In the genomic region with DNA sequence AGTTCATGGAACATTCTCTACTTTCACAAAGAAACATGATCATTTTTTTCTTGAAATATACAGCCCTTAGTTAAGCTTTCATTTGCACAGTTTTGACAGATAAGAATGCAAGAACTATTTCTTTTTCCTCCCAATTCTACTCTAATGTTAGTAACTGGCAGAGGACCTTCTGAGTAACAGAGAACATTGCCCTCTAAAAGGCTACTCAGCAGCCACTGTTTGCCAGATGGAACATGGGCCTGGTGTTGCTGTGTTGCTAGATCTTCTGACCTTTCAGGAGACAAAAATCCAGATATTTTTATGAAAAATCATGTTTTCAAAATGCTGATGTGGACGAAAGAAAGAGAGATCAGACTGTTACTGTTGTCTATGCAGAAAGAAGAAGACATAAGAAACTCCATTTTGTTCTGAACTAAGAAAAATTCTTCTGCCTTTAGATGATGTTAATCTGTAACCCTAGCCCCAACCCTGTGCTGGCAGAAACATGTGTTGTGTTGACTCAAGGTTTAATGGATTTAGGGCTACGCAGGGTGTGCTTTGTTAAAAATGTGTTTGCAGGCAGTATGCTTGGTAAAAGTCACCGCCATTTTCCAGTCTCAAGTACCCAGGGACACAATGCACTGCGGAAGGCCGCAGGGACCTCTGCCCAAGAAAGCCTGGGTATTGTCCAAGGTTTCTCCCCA, we compare ENCODE assay signal across 1 cellular context.
TF ChIP-seq lines count a peak whose summit lies in the region.

No MANE protein-coding gene starts in this region.

TF ChIP-seq in HepG2, 621 proteins besides CTCF, POLR2A, EP300 and RAD21 (continued from another document and continues in another):
- TF ChIP-seq MTERF4 (CRISPR knock-in tag; IDR thresholded peaks at IDR 0.05) (no peak), FOXP1 (IDR thresholded peaks at IDR 0.05) (no peak), FOXP1 (CRISPR knock-in tag; IDR thresholded peaks at IDR 0.05) (no peak), PAF1 (CRISPR knock-in tag; IDR thresholded peaks at IDR 0.05) (no peak), ZNF274 (CRISPR knock-in tag; IDR thresholded peaks at IDR 0.05) (no peak), ZNF878 (CRISPR knock-in tag; IDR thresholded peaks at IDR 0.05) (0 out of 2 replicates have a peak, but pooled peaks have one; percentile 21), ZBTB21 (CRISPR knock-in tag; IDR thresholded peaks at IDR 0.05) (no peak), GPN1 (CRISPR knock-in tag; IDR thresholded peaks at IDR 0.05; ENCODE audit: borderline replicate concordance) (no peak), RORA (CRISPR knock-in tag; IDR thresholded peaks at IDR 0.05) (no peak), TCF7 (IDR thresholded peaks at IDR 0.05; ENCODE audit: low read depth) (no peak), ZFY (CRISPR knock-in tag; IDR thresholded peaks at IDR 0.05) (no peak), MAFK (conservative IDR thresholded peaks at IDR 0.05 in 1 of 2, IDR thresholded peaks at IDR 0.05 in 1 of 2; ENCODE audit: low read length in 2 of 2) (peak in 1 of 2 experiments; percentile 27; a peak in 1 of 4 replicates), MYC (CRISPR knock-in tag; IDR thresholded peaks at IDR 0.05; ENCODE audit: borderline replicate concordance) (no peak), DNMT1 (CRISPR knock-in tag; IDR thresholded peaks at IDR 0.05) (no peak), YY1 (IDR thresholded peaks at IDR 0.05; ENCODE audit: insufficient read depth, insufficient replicate concordance, low read depth, low read length) (peak; percentile 38), THYN1 (CRISPR knock-in tag; IDR thresholded peaks at IDR 0.05; ENCODE audit: borderline replicate concordance, low read depth) (0 out of 2 replicates have a peak, but pooled peaks have one; percentile 42), PAWR (CRISPR knock-in tag; IDR thresholded peaks at IDR 0.05; ENCODE audit: borderline replicate concordance) (no peak), ZNF790 (CRISPR knock-in tag; IDR thresholded peaks at IDR 0.05; ENCODE audit: borderline replicate concordance) (no peak), BRD4 (CRISPR knock-in tag; IDR thresholded peaks at IDR 0.05) (peak; percentile 84), SP1 (IDR thresholded peaks at IDR 0.05) (no peak), SP1 (CRISPR knock-in tag; IDR thresholded peaks at IDR 0.05) (no peak), IRX3 (CRISPR knock-in tag; IDR thresholded peaks at IDR 0.05; ENCODE audit: borderline replicate concordance, low read depth) (no peak), ZNF879 (CRISPR knock-in tag; IDR thresholded peaks at IDR 0.05) (no peak), REL (CRISPR knock-in tag; conservative IDR thresholded peaks at IDR 0.05) (no peak), AFF4 (CRISPR knock-in tag; IDR thresholded peaks at IDR 0.05) (no peak), MYNN (CRISPR knock-in tag; IDR thresholded peaks at IDR 0.05; ENCODE audit: low read depth) (no peak), ZSCAN29 (CRISPR knock-in tag; conservative IDR thresholded peaks at IDR 0.05) (0 out of 2 replicates have a peak, but pooled peaks have one; percentile 66), RFX3 (CRISPR knock-in tag; IDR thresholded peaks at IDR 0.05) (no peak), ISL2 (CRISPR knock-in tag; IDR thresholded peaks at IDR 0.05) (no peak; the same call in 1 of the 2 replicates), ZNF382 (CRISPR knock-in tag; IDR thresholded peaks at IDR 0.05; ENCODE audit: borderline replicate concordance) (no peak), HDAC2 (CRISPR knock-in tag; IDR thresholded peaks at IDR 0.05) (0 out of 2 replicates have a peak, but pooled peaks have one; percentile 24), SALL1 (CRISPR knock-in tag; IDR thresholded peaks at IDR 0.05) (peak; percentile 13; the same call in 1 of the 2 replicates), ZNF235 (CRISPR knock-in tag; IDR thresholded peaks at IDR 0.05; ENCODE audit: borderline replicate concordance) (0 out of 2 replicates have a peak, but pooled peaks have one; percentile 5), MEIS1 (CRISPR knock-in tag; IDR thresholded peaks at IDR 0.05; ENCODE audit: borderline replicate concordance) (no peak), ZNF383 (CRISPR knock-in tag; IDR thresholded peaks at IDR 0.05; ENCODE audit: borderline replicate concordance) (no peak)
- TF ChIP-seq, protein P1, sequence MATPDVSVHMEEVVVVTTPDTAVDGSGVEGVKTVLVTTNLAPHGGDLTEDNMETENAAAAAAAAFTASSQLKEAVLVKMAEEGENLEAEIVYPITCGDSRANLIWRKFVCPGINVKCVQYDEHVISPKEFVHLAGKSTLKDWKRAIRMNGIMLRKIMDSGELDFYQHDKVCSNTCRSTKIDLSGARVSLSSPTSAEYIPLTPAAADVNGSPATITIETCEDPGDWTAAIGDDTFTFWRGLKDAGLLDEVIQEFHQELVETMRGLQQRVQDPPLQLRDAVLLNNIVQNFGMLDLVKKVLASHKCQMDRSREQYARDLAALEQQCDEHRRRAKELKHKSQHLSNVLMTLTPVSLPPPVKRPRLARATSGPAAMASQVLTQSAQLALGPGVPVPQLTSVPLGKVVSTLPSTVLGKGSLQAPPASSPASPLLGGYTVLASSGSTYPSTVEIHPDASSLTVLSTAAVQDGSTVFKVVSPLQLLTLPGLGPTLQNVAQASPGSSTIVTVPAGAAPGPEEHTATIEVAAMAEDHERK (CRISPR knock-in tag; IDR thresholded peaks at IDR 0.05; ENCODE audit: low read depth): no peak
- TF ChIP-seq, protein P2, sequence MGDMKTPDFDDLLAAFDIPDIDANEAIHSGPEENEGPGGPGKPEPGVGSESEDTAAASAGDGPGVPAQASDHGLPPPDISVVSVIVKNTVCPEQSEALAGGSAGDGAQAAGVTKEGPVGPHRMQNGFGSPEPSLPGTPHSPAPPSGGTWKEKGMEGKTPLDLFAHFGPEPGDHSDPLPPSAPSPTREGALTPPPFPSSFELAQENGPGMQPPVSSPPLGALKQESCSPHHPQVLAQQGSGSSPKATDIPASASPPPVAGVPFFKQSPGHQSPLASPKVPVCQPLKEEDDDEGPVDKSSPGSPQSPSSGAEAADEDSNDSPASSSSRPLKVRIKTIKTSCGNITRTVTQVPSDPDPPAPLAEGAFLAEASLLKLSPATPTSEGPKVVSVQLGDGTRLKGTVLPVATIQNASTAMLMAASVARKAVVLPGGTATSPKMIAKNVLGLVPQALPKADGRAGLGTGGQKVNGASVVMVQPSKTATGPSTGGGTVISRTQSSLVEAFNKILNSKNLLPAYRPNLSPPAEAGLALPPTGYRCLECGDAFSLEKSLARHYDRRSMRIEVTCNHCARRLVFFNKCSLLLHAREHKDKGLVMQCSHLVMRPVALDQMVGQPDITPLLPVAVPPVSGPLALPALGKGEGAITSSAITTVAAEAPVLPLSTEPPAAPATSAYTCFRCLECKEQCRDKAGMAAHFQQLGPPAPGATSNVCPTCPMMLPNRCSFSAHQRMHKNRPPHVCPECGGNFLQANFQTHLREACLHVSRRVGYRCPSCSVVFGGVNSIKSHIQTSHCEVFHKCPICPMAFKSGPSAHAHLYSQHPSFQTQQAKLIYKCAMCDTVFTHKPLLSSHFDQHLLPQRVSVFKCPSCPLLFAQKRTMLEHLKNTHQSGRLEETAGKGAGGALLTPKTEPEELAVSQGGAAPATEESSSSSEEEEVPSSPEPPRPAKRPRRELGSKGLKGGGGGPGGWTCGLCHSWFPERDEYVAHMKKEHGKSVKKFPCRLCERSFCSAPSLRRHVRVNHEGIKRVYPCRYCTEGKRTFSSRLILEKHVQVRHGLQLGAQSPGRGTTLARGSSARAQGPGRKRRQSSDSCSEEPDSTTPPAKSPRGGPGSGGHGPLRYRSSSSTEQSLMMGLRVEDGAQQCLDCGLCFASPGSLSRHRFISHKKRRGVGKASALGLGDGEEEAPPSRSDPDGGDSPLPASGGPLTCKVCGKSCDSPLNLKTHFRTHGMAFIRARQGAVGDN (CRISPR knock-in tag; IDR thresholded peaks at IDR 0.05): 0 out of 2 replicates have a peak, but pooled peaks have one; percentile 30
- TF ChIP-seq, protein P3, sequence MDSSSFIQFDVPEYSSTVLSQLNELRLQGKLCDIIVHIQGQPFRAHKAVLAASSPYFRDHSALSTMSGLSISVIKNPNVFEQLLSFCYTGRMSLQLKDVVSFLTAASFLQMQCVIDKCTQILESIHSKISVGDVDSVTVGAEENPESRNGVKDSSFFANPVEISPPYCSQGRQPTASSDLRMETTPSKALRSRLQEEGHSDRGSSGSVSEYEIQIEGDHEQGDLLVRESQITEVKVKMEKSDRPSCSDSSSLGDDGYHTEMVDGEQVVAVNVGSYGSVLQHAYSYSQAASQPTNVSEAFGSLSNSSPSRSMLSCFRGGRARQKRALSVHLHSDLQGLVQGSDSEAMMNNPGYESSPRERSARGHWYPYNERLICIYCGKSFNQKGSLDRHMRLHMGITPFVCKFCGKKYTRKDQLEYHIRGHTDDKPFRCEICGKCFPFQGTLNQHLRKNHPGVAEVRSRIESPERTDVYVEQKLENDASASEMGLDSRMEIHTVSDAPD (CRISPR knock-in tag; IDR thresholded peaks at IDR 0.05): peak; percentile 49; the same call in 1 of the 2 replicates
- TF ChIP-seq, protein P4, sequence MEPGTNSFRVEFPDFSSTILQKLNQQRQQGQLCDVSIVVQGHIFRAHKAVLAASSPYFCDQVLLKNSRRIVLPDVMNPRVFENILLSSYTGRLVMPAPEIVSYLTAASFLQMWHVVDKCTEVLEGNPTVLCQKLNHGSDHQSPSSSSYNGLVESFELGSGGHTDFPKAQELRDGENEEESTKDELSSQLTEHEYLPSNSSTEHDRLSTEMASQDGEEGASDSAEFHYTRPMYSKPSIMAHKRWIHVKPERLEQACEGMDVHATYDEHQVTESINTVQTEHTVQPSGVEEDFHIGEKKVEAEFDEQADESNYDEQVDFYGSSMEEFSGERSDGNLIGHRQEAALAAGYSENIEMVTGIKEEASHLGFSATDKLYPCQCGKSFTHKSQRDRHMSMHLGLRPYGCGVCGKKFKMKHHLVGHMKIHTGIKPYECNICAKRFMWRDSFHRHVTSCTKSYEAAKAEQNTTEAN (CRISPR knock-in tag; conservative IDR thresholded peaks at IDR 0.05): no peak
- TF ChIP-seq, protein P5, sequence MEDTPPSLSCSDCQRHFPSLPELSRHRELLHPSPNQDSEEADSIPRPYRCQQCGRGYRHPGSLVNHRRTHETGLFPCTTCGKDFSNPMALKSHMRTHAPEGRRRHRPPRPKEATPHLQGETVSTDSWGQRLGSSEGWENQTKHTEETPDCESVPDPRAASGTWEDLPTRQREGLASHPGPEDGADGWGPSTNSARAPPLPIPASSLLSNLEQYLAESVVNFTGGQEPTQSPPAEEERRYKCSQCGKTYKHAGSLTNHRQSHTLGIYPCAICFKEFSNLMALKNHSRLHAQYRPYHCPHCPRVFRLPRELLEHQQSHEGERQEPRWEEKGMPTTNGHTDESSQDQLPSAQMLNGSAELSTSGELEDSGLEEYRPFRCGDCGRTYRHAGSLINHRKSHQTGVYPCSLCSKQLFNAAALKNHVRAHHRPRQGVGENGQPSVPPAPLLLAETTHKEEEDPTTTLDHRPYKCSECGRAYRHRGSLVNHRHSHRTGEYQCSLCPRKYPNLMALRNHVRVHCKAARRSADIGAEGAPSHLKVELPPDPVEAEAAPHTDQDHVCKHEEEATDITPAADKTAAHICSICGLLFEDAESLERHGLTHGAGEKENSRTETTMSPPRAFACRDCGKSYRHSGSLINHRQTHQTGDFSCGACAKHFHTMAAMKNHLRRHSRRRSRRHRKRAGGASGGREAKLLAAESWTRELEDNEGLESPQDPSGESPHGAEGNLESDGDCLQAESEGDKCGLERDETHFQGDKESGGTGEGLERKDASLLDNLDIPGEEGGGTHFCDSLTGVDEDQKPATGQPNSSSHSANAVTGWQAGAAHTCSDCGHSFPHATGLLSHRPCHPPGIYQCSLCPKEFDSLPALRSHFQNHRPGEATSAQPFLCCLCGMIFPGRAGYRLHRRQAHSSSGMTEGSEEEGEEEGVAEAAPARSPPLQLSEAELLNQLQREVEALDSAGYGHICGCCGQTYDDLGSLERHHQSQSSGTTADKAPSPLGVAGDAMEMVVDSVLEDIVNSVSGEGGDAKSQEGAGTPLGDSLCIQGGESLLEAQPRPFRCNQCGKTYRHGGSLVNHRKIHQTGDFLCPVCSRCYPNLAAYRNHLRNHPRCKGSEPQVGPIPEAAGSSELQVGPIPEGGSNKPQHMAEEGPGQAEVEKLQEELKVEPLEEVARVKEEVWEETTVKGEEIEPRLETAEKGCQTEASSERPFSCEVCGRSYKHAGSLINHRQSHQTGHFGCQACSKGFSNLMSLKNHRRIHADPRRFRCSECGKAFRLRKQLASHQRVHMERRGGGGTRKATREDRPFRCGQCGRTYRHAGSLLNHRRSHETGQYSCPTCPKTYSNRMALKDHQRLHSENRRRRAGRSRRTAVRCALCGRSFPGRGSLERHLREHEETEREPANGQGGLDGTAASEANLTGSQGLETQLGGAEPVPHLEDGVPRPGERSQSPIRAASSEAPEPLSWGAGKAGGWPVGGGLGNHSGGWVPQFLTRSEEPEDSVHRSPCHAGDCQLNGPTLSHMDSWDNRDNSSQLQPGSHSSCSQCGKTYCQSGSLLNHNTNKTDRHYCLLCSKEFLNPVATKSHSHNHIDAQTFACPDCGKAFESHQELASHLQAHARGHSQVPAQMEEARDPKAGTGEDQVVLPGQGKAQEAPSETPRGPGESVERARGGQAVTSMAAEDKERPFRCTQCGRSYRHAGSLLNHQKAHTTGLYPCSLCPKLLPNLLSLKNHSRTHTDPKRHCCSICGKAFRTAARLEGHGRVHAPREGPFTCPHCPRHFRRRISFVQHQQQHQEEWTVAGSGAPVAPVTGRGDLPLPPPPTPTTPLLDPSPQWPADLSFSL (CRISPR knock-in tag; IDR thresholded peaks at IDR 0.05): 0 out of 2 replicates have a peak, but pooled peaks have one; percentile 30
